In the genomic region with DNA sequence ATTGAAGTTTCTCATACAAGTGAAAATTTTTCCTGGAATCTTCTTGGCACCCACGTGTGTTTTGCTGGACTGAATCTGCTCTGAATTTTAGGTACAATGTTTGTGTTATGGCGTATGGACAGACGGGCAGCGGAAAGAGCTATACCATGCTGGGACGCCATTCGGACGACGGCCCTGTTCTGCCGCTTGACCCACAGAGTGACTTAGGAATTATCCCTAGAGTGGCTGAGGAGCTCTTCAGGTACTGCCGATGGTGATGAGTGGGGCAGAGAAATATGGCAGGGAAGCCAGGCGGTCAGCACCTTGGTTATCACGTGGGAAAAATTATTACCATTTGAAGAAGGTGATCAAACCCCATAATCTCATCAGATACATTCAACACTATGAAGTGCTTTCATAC, we compare ENCODE assay signal across 27 cellular contexts. TPM values are rescaled to one million over a fixed set of nuclear protein-coding genes. Genes with fewer than 3 reads are reported as not detected.
"Had no signal": no experiment of that assay in that cellular context is flagged by ENCODE, and none has a peak within 500 bp of the region (broad histone marks: within the 10 kb centered on the region; RNA-seq: fewer than 3 reads in every experiment).

No MANE protein-coding gene starts in this region.

- H3K27ac ChIP-seq: colonic mucosa, WERI-Rb-1 had no signal

- H3K27ac Mint-ChIP-seq: activated CD8-positive, alpha-beta T cell treated with anti-CD3 and anti-CD28 coated beads, Interleukin-2, amount 10 ng/mL, durations not matched to agents 7 days and 5 days; activated naive CD8-positive, alpha-beta T cell; activated T-cell treated with anti-CD3 and anti-CD28 coated beads, Interleukin-2, amount 50 U/mL, for 24 hours; activated T-helper 2 cell treated with anti-CD3 and anti-CD28 coated beads, Interferon-gamma antibody, Interleukin-2, Interleukin-4, amounts not matched to agents 10 μg/mL and 5 μg/mL and 100 μg/mL, durations not matched to agents 14 hours and 24 hours and 36 hours; nephron progenitor cell; stimulated activated naive CD8-positive, alpha-beta T cell treated with anti-CD3 and anti-CD28 coated beads, Interleukin-15, Interleukin-2, amounts not matched to agents 100 ng/mL and 50 ng/mL, for 24 hours; T-cell had no signal

- ATAC-seq: activated CD8-positive, alpha-beta T cell treated with anti-CD3 and anti-CD28 coated beads, Interleukin-2, amount 10 ng/mL, durations not matched to agents 7 days and 5 days; gastroesophageal sphincter; T-cell had no signal

- H3K4me3 Mint-ChIP-seq: activated CD8-positive, alpha-beta T cell treated with anti-CD3 and anti-CD28 coated beads, Interleukin-2, amount 10 ng/mL, durations not matched to agents 7 days and 5 days; activated naive CD8-positive, alpha-beta T cell; activated T-cell treated with anti-CD3 and anti-CD28 coated beads, Interleukin-2, amount 50 U/mL, for 24 hours; stimulated activated naive CD8-positive, alpha-beta T cell treated with anti-CD3 and anti-CD28 coated beads, Interleukin-15, Interleukin-2, amounts not matched to agents 100 ng/mL and 50 ng/mL, for 24 hours had no signal

- H3K36me3 Mint-ChIP-seq: T-cell had no signal

- H3K4me3 ChIP-seq: adrenal gland, breast epithelium, colonic mucosa, dorsolateral prefrontal cortex, esophagus squamous epithelium, gastroesophageal sphincter, lung, sigmoid colon, tibial nerve, uterus had no signal

- DNase-seq: activated CD4-positive, alpha-beta T cell treated with anti-CD3 and anti-CD28 coated beads for 1 hour; activated CD4-positive, alpha-beta T cell treated with anti-CD3 and anti-CD28 coated beads, Interleukin-2, amount 50 U/mL, for 1 hour; activated CD8-positive, alpha-beta memory T cell treated with anti-CD3 and anti-CD28 coated beads, Interleukin-2, amount 50 U/mL, for 4 hours; activated CD8-positive, alpha-beta T cell treated with anti-CD3 and anti-CD28 coated beads, Interleukin-2, amount 10 ng/mL, durations not matched to agents 7 days and 5 days; activated naive CD4-positive, alpha-beta T cell; activated T-cell treated with anti-CD3 and anti-CD28 coated beads, Interleukin-2, amount 50 U/mL, for 24 hours; esophagus squamous epithelium; midbrain; nephron progenitor cell; nucleus accumbens; sigmoid colon; stimulated activated CD4-positive, alpha-beta T cell treated with anti-CD3 and anti-CD28 coated beads, Interleukin-4, amount 100 ng/mL, for 4 hours; substantia nigra; T-cell; uterus; WERI-Rb-1 had no signal

- H3K9me3 ChIP-seq: colonic mucosa, esophagus squamous epithelium, gastroesophageal sphincter, sigmoid colon, uterus had no signal

- H3K36me3 ChIP-seq: adrenal gland, breast epithelium, colonic mucosa, esophagus squamous epithelium, gastroesophageal sphincter, sigmoid colon, tibial nerve, uterus, WERI-Rb-1 had no signal

- H3K4me1 ChIP-seq: breast epithelium had no signal

- H3K27me3 ChIP-seq: adrenal gland, breast epithelium, colonic mucosa, esophagus squamous epithelium, gastroesophageal sphincter, sigmoid colon, tibial nerve, uterus had no signal

RNA-seq across cellular contexts. Expression of a gene that starts 36.3 kb away (rescaled TPM):
- total RNA-seq: activated CD8-positive, alpha-beta T cell treated with anti-CD3 and anti-CD28 coated beads, Interleukin-2, amount 10 ng/mL, durations not matched to agents 7 days and 5 days; activated T-helper 2 cell treated with anti-CD3 and anti-CD28 coated beads, Interferon-gamma antibody, Interleukin-2, Interleukin-4, amounts not matched to agents 10 μg/mL and 5 μg/mL and 100 μg/mL, durations not matched to agents 14 hours and 24 hours and 36 hours; adrenal gland; T-cell; tibial nerve had no signal
- polyA plus RNA-seq: keratinocyte had no signal

RNA-seq across cellular contexts. Expression of a gene that starts 45.2 kb away (rescaled TPM):
- total RNA-seq: activated CD8-positive, alpha-beta T cell treated with anti-CD3 and anti-CD28 coated beads, Interleukin-2, amount 10 ng/mL, durations not matched to agents 7 days and 5 days; activated T-helper 2 cell treated with anti-CD3 and anti-CD28 coated beads, Interferon-gamma antibody, Interleukin-2, Interleukin-4, amounts not matched to agents 10 μg/mL and 5 μg/mL and 100 μg/mL, durations not matched to agents 14 hours and 24 hours and 36 hours; T-cell had no signal
- polyA plus RNA-seq: keratinocyte had no signal
